Comparison of ENCODE assay signal across 15 cellular contexts in the genomic region with DNA sequence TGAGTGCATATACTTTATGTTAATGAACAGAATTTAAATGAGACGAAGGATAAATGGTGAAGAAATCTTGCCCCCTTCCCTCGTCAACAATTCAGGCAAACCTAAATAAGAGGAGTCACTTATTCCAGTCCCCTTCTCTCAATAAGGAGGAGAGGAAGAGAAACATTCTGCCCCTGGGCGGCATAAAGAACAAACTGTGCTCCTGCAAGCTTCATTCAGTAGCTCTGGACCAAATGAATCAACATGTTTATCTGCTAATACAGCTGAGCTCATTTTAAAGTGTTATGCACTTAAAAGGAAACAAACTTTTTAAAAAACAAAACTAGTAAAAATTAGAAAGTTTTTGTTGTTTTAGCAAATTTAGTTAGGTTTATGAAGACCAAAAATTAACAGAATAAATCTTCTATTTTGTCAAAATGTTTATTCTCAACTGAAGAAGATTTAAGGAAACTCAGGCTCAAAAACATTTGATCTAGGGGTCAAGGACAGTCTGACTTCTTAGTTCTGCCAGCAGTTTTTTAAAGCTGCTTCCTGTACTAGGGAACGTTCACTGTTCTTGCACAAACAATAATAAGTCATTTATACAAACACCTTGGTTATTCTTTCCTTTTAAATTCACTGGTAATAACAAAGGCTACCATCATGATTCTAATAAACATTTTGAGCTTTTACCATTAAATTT. TPM values are rescaled to one million over a fixed set of nuclear protein-coding genes. Genes with fewer than 3 reads are reported as not detected.
DNase-seq lines count a peak whose midpoint lies in the region; ATAC-seq and TF ChIP-seq lines count a peak whose summit lies in the region.
"Had no signal": no experiment of that assay in that cellular context is flagged by ENCODE, and none has a peak within 500 bp of the region (broad histone marks: within the 10 kb centered on the region; RNA-seq: fewer than 3 reads in every experiment).

No MANE protein-coding gene starts in this region.

- peak overlapping the region; percentile 92 for H3K27ac ChIP-seq in VCaP
- H3K27ac ChIP-seq in suprapubic skin = peak overlapping the region; percentile 66
- H3K27ac ChIP-seq: KMS-11, neural progenitor cell, RWPE1 had no signal

- no peak for TF ChIP-seq POLR2A in suprapubic skin (IDR thresholded peaks at IDR 0.05)

- H3K4me1 ChIP-seq in suprapubic skin = peaks cover 25% of the 10 kb centered on the region

- ATAC-seq in GM18520 (IDR thresholded peaks at IDR 0.05; ENCODE audit: unreplicated experiment) (no peak), HG03108 (IDR thresholded peaks at IDR 0.05; ENCODE audit: unreplicated experiment) (no peak)
- ATAC-seq: activated CD8-positive, alpha-beta T cell treated with anti-CD3 and anti-CD28 coated beads for 36 hours had no signal

- H3K4me3 ChIP-seq in fibroblast of pulmonary artery (replicated peaks; ENCODE audit: low read depth, low read length) (no peak overlapping the region), suprapubic skin (no peak overlapping the region)
- H3K4me3 ChIP-seq: neural progenitor cell had no signal

- no peaks in the 10 kb centered on the region for H3K27me3 ChIP-seq in suprapubic skin
- H3K27me3 ChIP-seq: neural progenitor cell had no signal

- no peak for TF ChIP-seq EP300 in suprapubic skin (IDR thresholded peaks at IDR 0.05)

- H3K9me3 ChIP-seq in suprapubic skin = no peaks in the 10 kb centered on the region

- WGBS in suprapubic skin = 47% methylated on average over 4 of the region's 4 CpGs

- peak; percentile 14 for DNase-seq in fibroblast of pulmonary artery (ENCODE audit: low read depth)
- peak; percentile 37 to 58 for DNase-seq in lung microvascular endothelial cell (ENCODE audit: low read depth in 2 of 2)
- DNase-seq in suprapubic skin (ENCODE audit: low spot score in 2 of 2) = no peak
- DNase-seq in SW 1271 (lab: John Stamatoyannopoulos, UW) = no peak
- no peak for DNase-seq in RPMI8226
- DNase-seq: activated CD8-positive, alpha-beta T cell treated with anti-CD3 and anti-CD28 coated beads for 36 hours; DND-41; NCI-H146; NCI-H69 had no signal

- TF ChIP-seq CTCF in VCaP (conservative IDR thresholded peaks at IDR 0.05) (no peak), fibroblast of pulmonary artery (IDR thresholded peaks at IDR 0.05; ENCODE audit: low read length, missing control alignments) (no peak), suprapubic skin (IDR thresholded peaks at IDR 0.05) (no peak)

- H3K36me3 ChIP-seq in suprapubic skin = no peaks in the 10 kb centered on the region
- H3K36me3 ChIP-seq: neural progenitor cell had no signal

RNA-seq across cellular contexts. Expression of a gene that starts 58.3 kb away (rescaled TPM):
- total RNA-seq in lung microvascular endothelial cell (32.0 and 44.2 TPM in 2 replicates), suprapubic skin (10 to 100 TPM in 2 of 4 donors, 1 to 10 TPM in 2; 3.8 to 31.7 (median 8.6) TPM)

Comparison
In these comparisons a context has a peak if more than half of its experiments do, and no peak if none do; other contexts are left out.
1. DNase-seq: peak in fibroblast of pulmonary artery (single experiment) and lung microvascular endothelial cell (2 of 2); none in suprapubic skin (0 of 2), SW 1271 (0 of 2) and RPMI8226 (single experiment).